1 cellular context compared by ENCODE assay signal in the genomic region with DNA sequence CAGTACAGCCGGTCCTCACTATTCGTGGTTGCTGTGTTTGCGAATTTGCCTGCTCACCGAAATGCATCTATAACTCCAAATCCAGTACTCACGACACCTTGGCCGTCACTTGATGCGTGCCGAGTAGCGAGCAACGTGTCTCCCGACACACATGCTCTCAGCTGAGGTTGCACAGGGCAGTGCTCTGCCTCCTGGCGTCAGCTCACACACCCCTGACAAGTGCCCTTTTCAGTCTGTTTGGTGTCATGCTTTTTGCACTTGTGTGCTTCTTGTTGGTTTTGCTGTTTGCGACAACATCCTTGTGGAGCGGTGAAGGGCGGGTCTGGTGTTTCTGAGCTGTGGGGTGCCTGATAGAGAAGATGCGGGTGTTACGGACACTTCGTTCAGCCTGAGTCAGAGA.
TF ChIP-seq lines count a peak whose summit lies in the region.

No MANE protein-coding gene starts in this region.

TF ChIP-seq in K562, 482 proteins besides CTCF, POLR2A, EP300 and RAD21 (continued from another document):
- TF ChIP-seq, protein P1, sequence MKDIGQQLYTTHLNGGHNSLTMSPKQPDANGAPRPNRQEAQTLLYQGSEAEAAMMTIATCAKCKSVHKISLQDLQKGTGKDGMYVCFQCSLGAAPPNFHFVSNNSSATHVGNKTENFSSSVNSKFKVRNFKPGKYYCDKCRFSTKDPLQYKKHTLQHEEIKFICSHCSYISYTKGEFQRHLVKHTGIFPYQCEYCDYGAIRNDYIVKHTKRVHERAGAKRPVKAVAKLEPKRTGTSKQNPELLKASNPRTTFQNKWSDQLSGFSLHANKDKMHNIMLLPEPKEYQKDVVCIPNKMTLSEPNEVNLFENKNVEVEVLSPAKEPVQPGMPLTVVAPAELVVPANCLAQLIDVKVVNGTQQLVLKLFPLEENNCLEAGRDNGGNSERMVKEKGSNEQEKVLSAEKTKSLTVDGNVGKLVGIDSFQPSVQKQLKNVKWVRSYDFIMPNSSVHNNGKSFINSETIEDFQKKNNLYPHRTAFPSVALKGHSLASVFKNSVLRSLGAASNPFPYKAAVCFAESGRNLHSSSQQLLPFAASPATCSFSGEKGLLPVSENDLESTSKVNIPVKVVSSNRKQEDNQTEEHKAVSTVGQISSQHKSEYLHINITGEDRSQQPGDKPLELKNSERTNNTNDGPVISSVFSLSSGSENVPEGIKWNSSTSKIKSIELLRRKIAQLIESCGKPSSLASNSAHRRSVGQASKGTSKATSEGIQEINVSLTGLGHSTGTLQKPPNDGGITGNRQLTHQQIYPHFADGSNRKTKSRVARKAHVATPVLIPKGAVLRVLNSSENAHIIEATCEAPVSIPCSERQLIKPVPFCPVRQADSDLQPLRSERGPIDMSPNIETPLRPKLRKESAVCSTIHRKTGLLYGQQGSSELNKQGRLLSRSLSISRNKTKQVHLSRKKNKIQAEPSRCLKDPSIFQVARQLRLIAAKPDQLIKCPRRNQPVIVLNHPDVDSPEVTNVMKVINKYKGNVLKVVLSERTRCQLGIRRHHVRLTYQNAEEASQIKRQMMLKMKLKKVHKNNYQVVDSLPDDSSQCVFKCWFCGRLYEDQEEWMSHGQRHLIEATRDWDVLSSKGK (CRISPR knock-in tag; IDR thresholded peaks at IDR 0.05), result no peak
- TF ChIP-seq CBX5 (IDR thresholded peaks at IDR 0.05; ENCODE audit: borderline replicate concordance, low read depth), result no peak
- no peak for TF ChIP-seq C11orf30 (IDR thresholded peaks at IDR 0.05; ENCODE audit: low read depth)
- TF ChIP-seq, protein P2, sequence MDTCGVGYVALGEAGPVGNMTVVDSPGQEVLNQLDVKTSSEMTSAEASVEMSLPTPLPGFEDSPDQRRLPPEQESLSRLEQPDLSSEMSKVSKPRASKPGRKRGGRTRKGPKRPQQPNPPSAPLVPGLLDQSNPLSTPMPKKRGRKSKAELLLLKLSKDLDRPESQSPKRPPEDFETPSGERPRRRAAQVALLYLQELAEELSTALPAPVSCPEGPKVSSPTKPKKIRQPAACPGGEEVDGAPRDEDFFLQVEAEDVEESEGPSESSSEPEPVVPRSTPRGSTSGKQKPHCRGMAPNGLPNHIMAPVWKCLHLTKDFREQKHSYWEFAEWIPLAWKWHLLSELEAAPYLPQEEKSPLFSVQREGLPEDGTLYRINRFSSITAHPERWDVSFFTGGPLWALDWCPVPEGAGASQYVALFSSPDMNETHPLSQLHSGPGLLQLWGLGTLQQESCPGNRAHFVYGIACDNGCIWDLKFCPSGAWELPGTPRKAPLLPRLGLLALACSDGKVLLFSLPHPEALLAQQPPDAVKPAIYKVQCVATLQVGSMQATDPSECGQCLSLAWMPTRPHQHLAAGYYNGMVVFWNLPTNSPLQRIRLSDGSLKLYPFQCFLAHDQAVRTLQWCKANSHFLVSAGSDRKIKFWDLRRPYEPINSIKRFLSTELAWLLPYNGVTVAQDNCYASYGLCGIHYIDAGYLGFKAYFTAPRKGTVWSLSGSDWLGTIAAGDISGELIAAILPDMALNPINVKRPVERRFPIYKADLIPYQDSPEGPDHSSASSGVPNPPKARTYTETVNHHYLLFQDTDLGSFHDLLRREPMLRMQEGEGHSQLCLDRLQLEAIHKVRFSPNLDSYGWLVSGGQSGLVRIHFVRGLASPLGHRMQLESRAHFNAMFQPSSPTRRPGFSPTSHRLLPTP (IDR thresholded peaks at IDR 0.05; ENCODE audit: borderline replicate concordance, extremely low read depth, insufficient read length), result no peak
